ENCODE assay signal across 8 cellular contexts in genomic region chr11:134069426-134069921, GRCh38. TPM values are rescaled to one million over a fixed set of nuclear protein-coding genes. Genes with fewer than 3 reads are reported as not detected.
A peak's percentile ranks its signal among the peaks of the same experiment; 100 is the strongest.
DNase-seq lines count a peak whose midpoint lies in the region; FAIRE-seq and TF ChIP-seq lines count a peak whose summit lies in the region.

No MANE protein-coding gene starts in this region.

- no peak overlapping the region for H2BK5ac ChIP-seq in H1 (ENCODE audit: low read depth, low read length)

- H2BK15ac ChIP-seq in H1 (ENCODE audit: low read length), result no peak overlapping the region

- H3K27me3 ChIP-seq in H1 (replicated peaks in 1 of 4; ENCODE audit: control insufficient read depth in 3 of 4, extremely low read depth in 1 of 4, insufficient read depth in 3 of 4, low read length in 3 of 4), result peaks cover 0 to 2% (median 0%) of the 10 kb centered on the region in 4 experiments; a peak in 3 of 7 replicates
- H3K27me3 ChIP-seq in mucosa of stomach (ENCODE audit: control insufficient read depth, insufficient read depth, low read length), result no peaks in the 10 kb centered on the region

- H4K8ac ChIP-seq in H1 (ENCODE audit: extremely low read depth, insufficient read depth, low read length), result peak overlapping the region; percentile 92; the same call in 1 of the 2 replicates

- H3K79me2 ChIP-seq in H1 (ENCODE audit: control insufficient read depth in 1 of 2, insufficient read depth in 2 of 2, low read length in 2 of 2), result peaks cover 0 to 29% of the 10 kb centered on the region in 2 experiments; a peak in 2 of 4 replicates

- H4K91ac ChIP-seq in H1 (replicated peaks; ENCODE audit: insufficient read length, low read length), result no peak overlapping the region

- POLR2A ChIA-PET in H1 (lab: Charles Lee; ENCODE audit: partially characterized antibody), result interaction anchor here (0.5 to 1.6 kb wide), 5 partner anchors 15 to 154 kb away, joined by 3 to 4 read pairs (median 3); partner anchors contain the start of gene NCAPD3

- H2BK12ac ChIP-seq in H1 (ENCODE audit: low read depth, low read length), result no peak overlapping the region

- no peak overlapping the region for H2AFZ ChIP-seq in H1 (ENCODE audit: low read length)

- no peak overlapping the region for H3K23ac ChIP-seq in H1 (ENCODE audit: insufficient read length)

- peak overlapping the region; percentile 74 to 97 (median 86) for H3K4me3 ChIP-seq in H1 (ENCODE audit: extremely low read depth in 1 of 4, insufficient read depth in 2 of 4, low read depth in 3 of 4, low read length in 4 of 4)
- no peak overlapping the region for H3K4me3 ChIP-seq in mucosa of stomach (ENCODE audit: low read length)

- no peak overlapping the region for H3K56ac ChIP-seq in H1 (replicated peaks; ENCODE audit: insufficient read length, low read depth, low read length)

- no peaks in the 10 kb centered on the region for H3K36me3 ChIP-seq in H1 (ENCODE audit: control insufficient read depth in 2 of 4, insufficient read depth in 4 of 4, low read length in 3 of 4)
- H3K36me3 ChIP-seq in mucosa of stomach (ENCODE audit: control insufficient read depth, insufficient read depth, low read length), result no peaks in the 10 kb centered on the region

- H3K4me1 ChIP-seq in H1 (replicated peaks in 1 of 4; ENCODE audit: control insufficient read depth in 3 of 4, insufficient read depth in 4 of 4, low read length in 3 of 4), result peaks cover 0 to 9% (median 2%) of the 10 kb centered on the region in 4 experiments; a peak in 3 of 7 replicates
- peaks cover 17% of the 10 kb centered on the region for H3K4me1 ChIP-seq in mucosa of stomach (ENCODE audit: control insufficient read depth, insufficient read depth, low read length)

- H3K9ac ChIP-seq in H1 (replicated peaks in 1 of 4; ENCODE audit: extremely low read depth in 1 of 4, low read depth in 3 of 4, low read length in 3 of 4) (peak overlapping the region; percentile 38 to 76 (median 67); a peak in 6 of 7 replicates), mucosa of stomach (ENCODE audit: low read length) (peak overlapping the region; percentile 58)

- no peaks in the 10 kb centered on the region for H3K9me3 ChIP-seq in H1 (ENCODE audit: insufficient read depth in 2 of 2, low read depth in 1 of 2, low read length in 1 of 2)
- no peaks in the 10 kb centered on the region for H3K9me3 ChIP-seq in mucosa of stomach (ENCODE audit: control insufficient read depth, low read length)

- no peak for TF ChIP-seq CTCF in H1 (IDR thresholded peaks at IDR 0.05; ENCODE audit: control extremely low read depth in 1 of 3, insufficient read depth in 1 of 3, low read depth in 1 of 3, low read length in 3 of 3)

- TF ChIP-seq RAD21 in H1 (IDR thresholded peaks at IDR 0.05 in 1 of 2, conservative IDR thresholded peaks at IDR 0.05 in 1 of 2; ENCODE audit: low read depth in 2 of 2, low read length in 2 of 2), result no peak

- CTCF ChIA-PET in H1 (lab: Charles Lee; ENCODE audit: partially characterized antibody), result interaction anchor here (0.9 to 5.0 kb wide), 8 partner anchors 10 to 65 kb away, joined by 4 to 23 read pairs (median 6); no protein-coding TSS in a partner anchor

- no peak overlapping the region for H3K27ac ChIP-seq in H1 (ENCODE audit: low read depth, low read length)

- H3K4me2 ChIP-seq in H1 (ENCODE audit: insufficient read depth in 1 of 2, low read depth in 2 of 2, low read length in 2 of 2), result peak overlapping the region; percentile 60 to 72

- no peak overlapping the region for H3K14ac ChIP-seq in H1 (ENCODE audit: insufficient read length)

- 19% methylated on average over 9 of the region's 36 CpGs; no CpG with 5 or more reads in 1 of the 2 experiments for WGBS in H1 (ENCODE audit: extremely low coverage in 1 of 2, insufficient coverage in 1 of 2, insufficient read length in 1 of 2, insufficient replicate concordance in 2 of 2, low coverage in 1 of 2, low lambda C conversion rate in 2 of 2, missing lambda C conversion rate in 1 of 2), 2 experiments

- no peak for TF ChIP-seq POLR2A in H1 (IDR thresholded peaks at IDR 0.05; ENCODE audit: control extremely low read depth in 1 of 2, low read depth in 2 of 2, low read length in 2 of 2)

- H4K20me1 ChIP-seq in H1 (replicated peaks in 1 of 2; ENCODE audit: control insufficient read depth in 1 of 2, insufficient read depth in 2 of 2, low read length in 2 of 2), result peaks cover 2 to 4% of the 10 kb centered on the region in 2 experiments

- H3K23me2 ChIP-seq in H1 (ENCODE audit: low read depth, low read length), result peaks cover 2% of the 10 kb centered on the region

- H3K4ac ChIP-seq in H1 (replicated peaks; ENCODE audit: insufficient read length, low read depth, low read length), result no peak overlapping the region

- DNase-seq in DMS53 (lab: John Stamatoyannopoulos, UW), result peak; percentile 73
- peak; percentile 56 for DNase-seq in NCI-H345 (lab: John Stamatoyannopoulos, UW)
- DNase-seq in H1 (ENCODE audit: low read depth in 1 of 2, low spot score in 2 of 2), result no peak
- no peak for DNase-seq in SKM-1 (lab: John Stamatoyannopoulos, UW; ENCODE audit: unreplicated experiment)
- DNase-seq in SHP77 treated with DMSO at 0.1 percent for 48 hours (lab: John Stamatoyannopoulos, UW), result no peak
- DNase-seq in NCI-H2029 treated with DMSO at 0.1 percent for 48 hours (lab: John Stamatoyannopoulos, UW), result no peak
- no peak for DNase-seq in kidney glomerular epithelial cell (lab: John Stamatoyannopoulos, UW)

- no peak overlapping the region for H4K5ac ChIP-seq in H1 (ENCODE audit: insufficient read length, low read depth, low read length)

- no peak for FAIRE-seq in H1 (lab: Jason Lieb, UNC)

- no peak overlapping the region for H2BK20ac ChIP-seq in H1 (ENCODE audit: low read length)

- H3K18ac ChIP-seq in H1 (ENCODE audit: extremely low read depth, low read length), result no peak overlapping the region

- peaks cover 5% of the 10 kb centered on the region; the same call in 1 of the 2 replicates for H3K79me1 ChIP-seq in H1 (ENCODE audit: low read depth, low read length)

- H2BK120ac ChIP-seq in H1 (replicated peaks; ENCODE audit: low read depth, low read length), result no peak overlapping the region

- no peak overlapping the region for H2AK5ac ChIP-seq in H1 (ENCODE audit: low read depth, low read length)

- no peak for TF ChIP-seq EP300 in H1 (IDR thresholded peaks at IDR 0.05; ENCODE audit: borderline replicate concordance in 1 of 2, low read depth in 2 of 2, low read length in 2 of 2)

TF ChIP-seq in H1, 55 proteins besides CTCF, POLR2A, EP300 and RAD21 (continues in another document):
- TF ChIP-seq FOSL1 (IDR thresholded peaks at IDR 0.05; ENCODE audit: insufficient read depth, low read depth, low read length), result no peak
- TF ChIP-seq CHD2 (IDR thresholded peaks at IDR 0.05; ENCODE audit: low read length), result no peak
- 0 out of 2 replicates have a peak, but pooled peaks have one; percentile 8 for TF ChIP-seq PHF8 (conservative IDR thresholded peaks at IDR 0.05; ENCODE audit: low read depth, low read length)
- TF ChIP-seq ATF3 (IDR thresholded peaks at IDR 0.05; ENCODE audit: insufficient read depth, low read depth, low read length), result no peak
- no peak for TF ChIP-seq EZH2 (IDR thresholded peaks at IDR 0.05; ENCODE audit: low read depth, low read length, severe bottlenecking)
- TF ChIP-seq KDM4A (IDR thresholded peaks at IDR 0.05; ENCODE audit: low read depth, low read length, severe bottlenecking), result peak; percentile 80
- no peak for TF ChIP-seq RNF2 (IDR thresholded peaks at IDR 0.05; ENCODE audit: borderline replicate concordance, low read depth, low read length, missing control alignments, poor library complexity, severe bottlenecking)
- no peak for TF ChIP-seq CEBPB (IDR thresholded peaks at IDR 0.05; ENCODE audit: low read depth, low read length)
- TF ChIP-seq ATF2 (IDR thresholded peaks at IDR 0.05; ENCODE audit: low read length), result no peak
- TF ChIP-seq USF2 (IDR thresholded peaks at IDR 0.05; ENCODE audit: low read length), result no peak
- TF ChIP-seq RBBP5 (IDR thresholded peaks at IDR 0.05; ENCODE audit: borderline replicate concordance, low read depth, low read length), result no peak
- TF ChIP-seq MAFK (IDR thresholded peaks at IDR 0.05; ENCODE audit: low read depth, low read length), result no peak
- no peak for TF ChIP-seq CHD1 (IDR thresholded peaks at IDR 0.05; ENCODE audit: low read depth, low read length)
- no peak for TF ChIP-seq SIX5 (IDR thresholded peaks at IDR 0.05; ENCODE audit: low read depth, low read length)
- TF ChIP-seq HDAC6 (IDR thresholded peaks at IDR 0.05; ENCODE audit: low read depth, low read length), result no peak
- TF ChIP-seq SP1 (IDR thresholded peaks at IDR 0.05; ENCODE audit: low read depth, low read length), result no peak

RNA-seq across cellular contexts. Expression of gene JAM3, which starts 0.6 kb away (rescaled TPM):
- total RNA-seq in H1 (2021; fragmentation: NEBNext Ultra II Directional; extraction: Animal tissue kit (Norgen Biotek cat#: 25700)), result 40.3 and 42.8 TPM in 2 replicates
- 17.8 and 19.6 TPM in 2 replicates for polyA plus RNA-seq in H1 (2011; rRNA removed)
- polyA plus RNA-seq in H1 (2011; cell fraction: cytosol; rRNA removed), result 16.4 TPM
- polyA plus RNA-seq in H1 (2011; cell fraction: nucleus; rRNA removed), result 23.3 TPM
- 24.7 to 30.3 TPM (median 27.0 TPM) in 4 replicates for polyA plus RNA-seq in H1 (2012, experiment 1 of 2)
- 5.8 TPM for polyA plus RNA-seq in H1 (2012, experiment 2 of 2)
- 30.3 TPM for polyA plus RNA-seq in H1 (2013, experiment 1 of 2)
- polyA plus RNA-seq in H1 (2013, experiment 2 of 2), result 37.2 TPM
- 19.3 and 23.9 TPM in 2 replicates for polyA minus RNA-seq in H1 (2011; rRNA and poly(A)+ RNA removed)
- polyA minus RNA-seq in H1 (2011; cell fraction: cytosol; rRNA and poly(A)+ RNA removed), result 16.4 TPM
- polyA minus RNA-seq in H1 (2011; cell fraction: nucleus; rRNA and poly(A)+ RNA removed), result 15.7 TPM

Comparison
In these comparisons a context has a peak if more than half of its experiments do, and no peak if none do; other contexts are left out.
1. DNase-seq: peak in DMS53 (single experiment) and NCI-H345 (single experiment); none in H1 (0 of 2), SKM-1 (single experiment), SHP77 treated with DMSO at 0.1 percent for 48 hours (single experiment), NCI-H2029 treated with DMSO at 0.1 percent for 48 hours (single experiment) and kidney glomerular epithelial cell (single experiment).